Comparison of ENCODE assay signal across 1 cellular context in the genomic region with DNA sequence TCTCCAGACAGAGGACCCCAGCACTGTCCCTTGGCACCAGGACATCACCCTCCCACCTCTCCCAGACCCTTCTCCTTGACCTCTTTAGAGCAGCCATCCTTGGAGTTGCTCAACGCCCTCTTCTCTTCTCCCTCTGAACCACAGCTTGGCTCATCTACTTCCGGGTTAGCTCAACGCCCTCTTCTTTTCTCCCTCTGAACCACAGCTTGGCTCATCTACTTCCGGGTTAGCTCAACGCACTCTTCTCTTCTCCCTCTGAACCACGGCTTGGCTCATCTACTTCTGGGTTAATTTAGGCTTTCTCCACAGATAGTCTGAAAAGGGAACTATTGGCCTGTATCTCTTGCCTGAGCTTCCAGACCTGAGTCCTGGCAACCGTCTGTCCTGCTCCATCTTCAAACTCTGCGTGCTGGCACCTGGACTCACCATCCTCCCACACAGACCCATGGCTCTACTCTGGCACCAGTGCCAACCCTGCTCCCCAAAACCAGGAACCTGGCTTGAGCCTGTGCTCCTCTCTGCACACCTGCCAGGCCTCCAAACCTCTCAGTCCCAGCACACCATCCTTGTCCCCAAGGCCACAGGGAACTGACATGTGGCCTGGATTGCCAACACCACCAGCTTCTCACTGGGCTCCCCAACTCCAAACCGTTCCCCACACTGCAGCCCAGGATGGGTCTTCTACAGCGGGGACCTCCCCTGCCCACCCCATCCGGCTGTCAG.
TF ChIP-seq lines count a peak whose summit lies in the region.

No MANE protein-coding gene starts in this region.

TF ChIP-seq in H1, 55 proteins besides CTCF, POLR2A, EP300 and RAD21:
- TF ChIP-seq BACH1 (IDR thresholded peaks at IDR 0.05; ENCODE audit: low read length) (no peak), GABPA (IDR thresholded peaks at IDR 0.05; ENCODE audit: borderline replicate concordance, insufficient read depth, low read length) (no peak), JUN (IDR thresholded peaks at IDR 0.05; ENCODE audit: low read depth, low read length) (no peak), SAP30 (IDR thresholded peaks at IDR 0.05; ENCODE audit: insufficient read depth, insufficient replicate concordance, low read length) (no peak), KDM4A (IDR thresholded peaks at IDR 0.05; ENCODE audit: low read depth, low read length, severe bottlenecking) (no peak), SIRT6 (IDR thresholded peaks at IDR 0.05; ENCODE audit: low read length) (no peak), GTF2F1 (IDR thresholded peaks at IDR 0.05; ENCODE audit: borderline replicate concordance, low read depth, low read length) (no peak), ZNF274 (IDR thresholded peaks at IDR 0.05; ENCODE audit: borderline replicate concordance, extremely low read depth, low read length) (no peak), POU5F1 (IDR thresholded peaks at IDR 0.05; ENCODE audit: low read depth, low read length) (no peak), HDAC6 (IDR thresholded peaks at IDR 0.05; ENCODE audit: low read depth, low read length) (no peak), EZH2 (IDR thresholded peaks at IDR 0.05; ENCODE audit: low read depth, low read length, severe bottlenecking) (no peak), CBX5 (IDR thresholded peaks at IDR 0.05; ENCODE audit: low read depth, low read length) (no peak), JUND (IDR thresholded peaks at IDR 0.05; ENCODE audit: low read length) (no peak), RBBP5 (IDR thresholded peaks at IDR 0.05; ENCODE audit: borderline replicate concordance, low read depth, low read length) (no peak), TBP (IDR thresholded peaks at IDR 0.05; ENCODE audit: low read depth, low read length) (no peak)
- TF ChIP-seq, protein P1, sequence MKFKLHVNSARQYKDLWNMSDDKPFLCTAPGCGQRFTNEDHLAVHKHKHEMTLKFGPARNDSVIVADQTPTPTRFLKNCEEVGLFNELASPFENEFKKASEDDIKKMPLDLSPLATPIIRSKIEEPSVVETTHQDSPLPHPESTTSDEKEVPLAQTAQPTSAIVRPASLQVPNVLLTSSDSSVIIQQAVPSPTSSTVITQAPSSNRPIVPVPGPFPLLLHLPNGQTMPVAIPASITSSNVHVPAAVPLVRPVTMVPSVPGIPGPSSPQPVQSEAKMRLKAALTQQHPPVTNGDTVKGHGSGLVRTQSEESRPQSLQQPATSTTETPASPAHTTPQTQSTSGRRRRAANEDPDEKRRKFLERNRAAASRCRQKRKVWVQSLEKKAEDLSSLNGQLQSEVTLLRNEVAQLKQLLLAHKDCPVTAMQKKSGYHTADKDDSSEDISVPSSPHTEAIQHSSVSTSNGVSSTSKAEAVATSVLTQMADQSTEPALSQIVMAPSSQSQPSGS (IDR thresholded peaks at IDR 0.05; ENCODE audit: low read length), result no peak
- TF ChIP-seq, protein P2, sequence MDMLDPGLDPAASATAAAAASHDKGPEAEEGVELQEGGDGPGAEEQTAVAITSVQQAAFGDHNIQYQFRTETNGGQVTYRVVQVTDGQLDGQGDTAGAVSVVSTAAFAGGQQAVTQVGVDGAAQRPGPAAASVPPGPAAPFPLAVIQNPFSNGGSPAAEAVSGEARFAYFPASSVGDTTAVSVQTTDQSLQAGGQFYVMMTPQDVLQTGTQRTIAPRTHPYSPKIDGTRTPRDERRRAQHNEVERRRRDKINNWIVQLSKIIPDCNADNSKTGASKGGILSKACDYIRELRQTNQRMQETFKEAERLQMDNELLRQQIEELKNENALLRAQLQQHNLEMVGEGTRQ (IDR thresholded peaks at IDR 0.05; ENCODE audit: low read length), result no peak
